Comparison of ENCODE assay signal across 8 cellular contexts in genomic region chr17:67245694-67246397, GRCh38. TPM values are rescaled to one million over a fixed set of nuclear protein-coding genes. Genes with fewer than 3 reads are reported as not detected.
DNase-seq lines count a peak whose midpoint lies in the region; TF ChIP-seq lines count a peak whose summit lies in the region.

No MANE protein-coding gene starts in this region.

- peak; percentile 53 for DNase-seq in activated CD4-positive, alpha-beta T cell treated with anti-CD3 and anti-CD28 coated beads, Interleukin-2, amount 50 U/mL, for 1 hour
- DNase-seq in effector CD4-positive, alpha-beta T cell, result peak; percentile 48
- DNase-seq in mesendoderm, result peak; percentile 89
- DNase-seq in substantia nigra (lab: John Stamatoyannopoulos, UW), result peak in 5 of 49 donors; percentile 15 to 46 (median 19)
- no peak for DNase-seq in NCI-H2081 treated with DMSO at 0.1 percent for 48 hours (lab: John Stamatoyannopoulos, UW)
- DNase-seq in H4 (ENCODE audit: low spot score), result no peak

- peak overlapping the region; percentile 72 for H3K4me2 ChIP-seq in mesendoderm (ENCODE audit: low read length)

- peak overlapping the region; percentile 17 for H4K8ac ChIP-seq in mesendoderm (ENCODE audit: low read depth, low read length)

- no CpG with 5 or more reads among the region's 75 CpGs for WGBS in mesendoderm (ENCODE audit: extremely low coverage, insufficient coverage, low lambda C conversion rate)

- H3K9me3 Mint-ChIP-seq in IgD-negative memory B cell, result no peaks in the 10 kb centered on the region

- peaks cover 9% of the 10 kb centered on the region for H3K27me3 Mint-ChIP-seq in IgD-negative memory B cell

- H4K5ac ChIP-seq in mesendoderm (ENCODE audit: low read length), result no peak overlapping the region

- peak overlapping the region; percentile 92 for H3K23ac ChIP-seq in mesendoderm (ENCODE audit: low read length)

- H2BK5ac ChIP-seq in mesendoderm (ENCODE audit: low read length), result peak overlapping the region; percentile 76

- H3K4me1 Mint-ChIP-seq in IgD-negative memory B cell, result peaks cover 31 to 38% (median 32%) of the 10 kb centered on the region in 3 donors

- peak overlapping the region; percentile 80 for H3K4me3 ChIP-seq in mesendoderm (ENCODE audit: low read length)

- H3K56ac ChIP-seq in mesendoderm (ENCODE audit: low read length), result peak overlapping the region; percentile 95

- peak overlapping the region; percentile 97 for H3K4ac ChIP-seq in mesendoderm (ENCODE audit: low read depth, low read length)

- no peaks in the 10 kb centered on the region for H3K27me3 ChIP-seq in mesendoderm (ENCODE audit: insufficient read depth, low read length, poor library complexity)

- peak overlapping the region; percentile 6 to 68 (median 47) for H3K27ac Mint-ChIP-seq in IgD-negative memory B cell

- peak overlapping the region; percentile 98 for H2BK120ac ChIP-seq in mesendoderm (ENCODE audit: low read depth, low read length)

- no peak for TF ChIP-seq CTCF in C4-2B (conservative IDR thresholded peaks at IDR 0.05)

- no peaks in the 10 kb centered on the region for H3K36me3 Mint-ChIP-seq in IgD-negative memory B cell

- H2AK5ac ChIP-seq in mesendoderm (ENCODE audit: low read length), result no peak overlapping the region

- H3K4me3 Mint-ChIP-seq in IgD-negative memory B cell, result peak overlapping the region; percentile 83 to 97 (median 92)

- H2BK15ac ChIP-seq in mesendoderm (replicated peaks; ENCODE audit: low read depth), result peak overlapping the region; percentile 37

- peak overlapping the region; percentile 91 for H3K27ac ChIP-seq in C4-2B
- H3K27ac ChIP-seq in mesendoderm (ENCODE audit: low read depth, low read length), result peak overlapping the region; percentile 94
- H3K27ac ChIP-seq in substantia nigra (ENCODE audit: low read depth, low read length, poor library complexity, severe bottlenecking), result peak overlapping the region; percentile 67

- H3K4me1 ChIP-seq in mesendoderm (ENCODE audit: control insufficient read depth, low read depth, low read length), result peaks cover 4% of the 10 kb centered on the region

- H3K79me1 ChIP-seq in mesendoderm (ENCODE audit: low read length), result no peaks in the 10 kb centered on the region

- no peaks in the 10 kb centered on the region for H3K36me3 ChIP-seq in mesendoderm (ENCODE audit: control insufficient read depth, insufficient read depth, low read length)

- H3K9ac ChIP-seq in mesendoderm (ENCODE audit: low read length), result peak overlapping the region; percentile 95

- peak overlapping the region; percentile 99 for H3K18ac ChIP-seq in mesendoderm (ENCODE audit: low read length)

- H3K79me2 ChIP-seq in mesendoderm (ENCODE audit: control insufficient read depth, insufficient read depth, low read length), result peaks cover 15% of the 10 kb centered on the region

RNA-seq across cellular contexts. Expression of gene HELZ, which starts 0.8 kb away (rescaled TPM):
- 42.7 TPM for polyA plus RNA-seq in IgD-negative memory B cell
- 16.0 TPM for polyA plus RNA-seq in mesendoderm (2013, experiment 1 of 2)
- polyA plus RNA-seq in mesendoderm (2013, experiment 2 of 2), result 14.8 TPM
- 21.7 and 29.0 TPM in 2 replicates for total RNA-seq in H4 (2014; rRNA removed; shearing (Covaris generic))

Comparison
In these comparisons a context has a peak if more than half of its experiments do, and no peak if none do; other contexts are left out.
1. DNase-seq: peak in activated CD4-positive, alpha-beta T cell treated with anti-CD3 and anti-CD28 coated beads, Interleukin-2, amount 50 U/mL, for 1 hour (single experiment), effector CD4-positive, alpha-beta T cell (single experiment) and mesendoderm (single experiment); none in NCI-H2081 treated with DMSO at 0.1 percent for 48 hours (single experiment) and H4 (single experiment).
2. Peak in every context shown above with its lines, with median percentiles within 50 percentile points of each other: H3K27ac ChIP-seq.